In genomic region chr7:130814753-130815152, GRCh38 we compare ENCODE assay signal across 8 cellular contexts.
DNase-seq lines count a peak whose midpoint lies in the region; ATAC-seq and TF ChIP-seq lines count a peak whose summit lies in the region.

No MANE protein-coding gene starts in this region.

- POLR2A ChIA-PET in PC-9 (lab: Charles Lee; ENCODE audit: unreplicated experiment): no interaction called here

- no peaks in the 10 kb centered on the region for H3F3A ChIP-seq in PC-9 (ENCODE audit: insufficient read depth, low read depth)

- no TSS peak for BruUV-seq in PC-9 (replicated peaks; lab: Mats Ljungman, UMichigan)

- H3K4me1 ChIP-seq in PC-9 (replicated peaks; ENCODE audit: insufficient read depth) (no peaks in the 10 kb centered on the region), spleen (no peaks in the 10 kb centered on the region)

- 58 to 68% (median 60%) methylated on average over 2 of the region's 2 CpGs for WGBS in spleen, 5 donors

- H3K36me3 ChIP-seq in PC-9 (ENCODE audit: low read depth) (no peaks in the 10 kb centered on the region), spleen (no peaks in the 10 kb centered on the region)

- intact Hi-C loops in PC-9 (cut with micrococcal nuclease; ENCODE audit: unreplicated experiment): no loop called here
- intact Hi-C loops in left colon (cut with DNase I, micrococcal nuclease): no loop called here
- intact Hi-C loops in spleen (cut with DNase I; ENCODE audit: low total_unique reads): no loop called here

- no peaks in the 10 kb centered on the region for H3K9me2 ChIP-seq in PC-9 (ENCODE audit: insufficient read depth)

- no peaks in the 10 kb centered on the region for H3K79me2 ChIP-seq in PC-9 (ENCODE audit: low read depth)

- TF ChIP-seq CTCF in PC-9 (conservative IDR thresholded peaks at IDR 0.05): peak; percentile 75
- peak in 2 of 11 experiments; percentile 21 to 34 for TF ChIP-seq CTCF in spleen (IDR thresholded peaks at IDR 0.05 in 8 of 11, conservative IDR thresholded peaks at IDR 0.05 in 3 of 11)

- ATAC-seq in left colon: no peak

- H4K20me1 ChIP-seq in PC-9 (ENCODE audit: insufficient read depth): no peaks in the 10 kb centered on the region

- CTCF ChIA-PET in PC-9 (lab: Charles Lee): no interaction called here

- H3K4me3 ChIP-seq in PC-9: no peak overlapping the region
- H3K4me3 ChIP-seq in spleen: no peak overlapping the region

- H3K27me3 ChIP-seq in PC-9 (ENCODE audit: insufficient read depth, low read depth) (no peaks in the 10 kb centered on the region), spleen (replicated peaks in 1 of 7) (no peaks in the 10 kb centered on the region)

- no peak overlapping the region for H3K4me2 ChIP-seq in PC-9

- H3K27ac ChIP-seq in PC-9: no peak overlapping the region
- H3K27ac ChIP-seq in spleen: no peak overlapping the region

- in situ Hi-C loops in G401 (cut with HindIII; ENCODE audit: low sequenced_read_pairs): no loop called here

- H3K9me3 ChIP-seq in PC-9 (ENCODE audit: insufficient read depth, low read depth) (no peaks in the 10 kb centered on the region), spleen (no peaks in the 10 kb centered on the region)

- DNase-seq in A172 (ENCODE audit: low spot score) (peak; percentile 31), G401 (ENCODE audit: low spot score) (peak; percentile 7), PC-9 (no peak), fibroblast of peridontal ligament (ENCODE audit: extremely low read depth) (peak; percentile 68), left colon (no peak), spleen (no peak), hippocampal formation (lab: John Stamatoyannopoulos, UW) (no peak)
- no peak for DNase-seq in stimulated activated CD8-positive, alpha-beta memory T cell treated with anti-CD3 and anti-CD28 coated beads, Interleukin-4, amount 100 ng/mL, for 48 hours

- H2AFZ ChIP-seq in PC-9: no peak overlapping the region

- no peak for TF ChIP-seq POLR2A in spleen (IDR thresholded peaks at IDR 0.05)

Comparison
In these comparisons a context has a peak if more than half of its experiments do, and no peak if none do; other contexts are left out.
1. DNase-seq: peak in A172 (single experiment), G401 (single experiment) and fibroblast of peridontal ligament (single experiment); none in PC-9 (0 of 2), left colon (0 of 2), stimulated activated CD8-positive, alpha-beta memory T cell treated with anti-CD3 and anti-CD28 coated beads, Interleukin-4, amount 100 ng/mL, for 48 hours (single experiment), spleen (single experiment) and hippocampal formation (0 of 2).